Comparison of ENCODE assay signal across 25 cellular contexts in the genomic region with DNA sequence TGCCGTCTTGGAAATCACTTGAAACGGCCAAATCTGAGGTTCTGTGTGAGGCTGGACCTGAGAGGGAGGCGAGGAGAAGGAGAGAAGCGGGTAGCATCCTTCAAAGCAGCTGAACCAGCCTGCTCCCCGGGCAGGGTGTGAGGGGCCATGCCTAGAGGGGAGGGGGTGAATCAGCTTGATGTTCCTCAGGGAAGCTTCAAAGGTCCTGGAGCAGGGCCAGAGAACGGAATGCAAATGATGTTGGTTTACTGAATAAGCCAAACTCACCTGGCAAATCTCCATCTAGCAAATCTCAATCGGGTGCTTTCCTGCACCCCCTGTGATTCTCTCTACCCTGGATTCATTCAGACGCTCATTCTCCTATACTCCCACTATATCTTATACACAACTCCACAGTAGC.
A peak's percentile ranks its signal among the peaks of the same experiment; 100 is the strongest.
DNase-seq lines count a peak whose midpoint lies in the region; TF ChIP-seq lines count a peak whose summit lies in the region.
"Had no signal": no experiment of that assay in that cellular context is flagged by ENCODE, and none has a peak within 500 bp of the region (broad histone marks: within the 10 kb centered on the region; RNA-seq: fewer than 3 reads in every experiment).

No MANE protein-coding gene starts in this region.

- no peak overlapping the region for H3K9ac ChIP-seq in endodermal cell (ENCODE audit: extremely low read depth, low read length, poor library complexity, severe bottlenecking)
- no peak overlapping the region for H3K9ac ChIP-seq in muscle layer of colon (ENCODE audit: low read length)
- H3K9ac ChIP-seq: KMS-11 had no signal

- WGBS in endodermal cell (ENCODE audit: insufficient coverage in 1 of 2, insufficient read length in 1 of 2), 2 experiments: 87 to 90% methylated on average over 4 to 8 of the region's 8 CpGs
- 73% methylated on average over 8 of the region's 8 CpGs for WGBS in thymus

- no peaks in the 10 kb centered on the region for H3K36me3 Mint-ChIP-seq in endodermal cell (ENCODE audit: low read depth)

- TF ChIP-seq CTCF in endodermal cell (conservative IDR thresholded peaks at IDR 0.05): no peak

- H3K36me3 ChIP-seq in endodermal cell (ENCODE audit: control insufficient read depth, insufficient read depth, low read length) (no peaks in the 10 kb centered on the region), muscle layer of colon (ENCODE audit: insufficient read depth, low read length) (no peaks in the 10 kb centered on the region), thymus (ENCODE audit: control insufficient read depth, insufficient read depth) (no peaks in the 10 kb centered on the region)
- H3K36me3 ChIP-seq: adrenal gland, tibial nerve had no signal

- H3K27me3 ChIP-seq in endodermal cell (ENCODE audit: control insufficient read depth, insufficient read depth, low read length, poor library complexity, severe bottlenecking): no peaks in the 10 kb centered on the region
- no peaks in the 10 kb centered on the region for H3K27me3 ChIP-seq in muscle layer of colon (ENCODE audit: control insufficient read depth in 1 of 2, insufficient read depth in 2 of 2, low read length in 2 of 2)
- H3K27me3 ChIP-seq in thymus (ENCODE audit: control insufficient read depth, insufficient read depth): no peaks in the 10 kb centered on the region
- H3K27me3 ChIP-seq: adrenal gland, tibial nerve had no signal

- no peaks in the 10 kb centered on the region for H3K4me1 Mint-ChIP-seq in endodermal cell

- no peaks in the 10 kb centered on the region for H3K9me3 Mint-ChIP-seq in endodermal cell
- H3K9me3 Mint-ChIP-seq: activated CD8-positive, alpha-beta T cell treated with anti-CD3 and anti-CD28 coated beads for 36 hours; dendritic cell treated with granulocyte-macrophage colony-stimulating factor and Interleukin-4, amounts not matched to agents 40 ng/mL and 50 ng/mL, for 4 days had no signal

- peak; percentile 1 for DNase-seq in NCI-H1105 treated with DMSO at 0.1 percent for 48 hours (lab: John Stamatoyannopoulos, UW)
- DNase-seq in NCI-H1105 (lab: John Stamatoyannopoulos, UW): no peak
- DNase-seq in endodermal cell: peak; percentile 27
- DNase-seq in dedifferentiated amniotic fluid mesenchymal stem cell (ENCODE audit: extremely low spot score): no peak
- DNase-seq in AG20443 (ENCODE audit: low spot score): no peak
- DNase-seq in NCI-H1417 treated with DMSO at 0.1 percent for 48 hours (lab: John Stamatoyannopoulos, UW): no peak
- DNase-seq: 8988T; activated CD8-positive, alpha-beta T cell treated with anti-CD3 and anti-CD28 coated beads for 36 hours; activated T-cell treated with anti-CD3 and anti-CD28 coated beads for 4 hours; adrenal gland; DND-41; HFFc6; NCI-H2029; NCI-H510A; retina; RPMI8226; stimulated activated CD4-positive, alpha-beta T cell treated with anti-CD3 and anti-CD28 coated beads, Interleukin-4, amount 100 ng/mL, for 4 hours; stimulated activated naive CD8-positive, alpha-beta T cell treated with anti-CD3 and anti-CD28 coated beads, Interleukin-15, Interleukin-2, amounts not matched to agents 100 U/mL and 50 U/mL, for 24 hours; T1000 had no signal

- no peaks in the 10 kb centered on the region for H3K4me1 ChIP-seq in endodermal cell (ENCODE audit: control insufficient read depth, insufficient read depth, low read length)
- H3K4me1 ChIP-seq in muscle layer of colon (ENCODE audit: insufficient read depth, low read length): peaks cover 75% of the 10 kb centered on the region
- H3K4me1 ChIP-seq in thymus (ENCODE audit: control insufficient read depth, insufficient read depth, low read length): no peaks in the 10 kb centered on the region
- H3K4me1 ChIP-seq: adrenal gland had no signal

- H3K27me3 Mint-ChIP-seq in endodermal cell (ENCODE audit: insufficient read depth): peaks cover 14% of the 10 kb centered on the region
- H3K27me3 Mint-ChIP-seq: activated CD8-positive, alpha-beta T cell treated with anti-CD3 and anti-CD28 coated beads for 36 hours had no signal

- H3K4me3 Mint-ChIP-seq in endodermal cell: no peak overlapping the region
- H3K4me3 Mint-ChIP-seq: activated CD8-positive, alpha-beta T cell treated with anti-CD3 and anti-CD28 coated beads for 36 hours; dendritic cell treated with granulocyte-macrophage colony-stimulating factor and Interleukin-4, amounts not matched to agents 40 ng/mL and 50 ng/mL, for 4 days; HFFc6 had no signal

- no peak overlapping the region for H3K27ac ChIP-seq in endodermal cell (ENCODE audit: low read depth, low read length)
- peak overlapping the region; percentile 76 for H3K27ac ChIP-seq in muscle layer of colon (ENCODE audit: low read depth, low read length)
- peak overlapping the region; percentile 12 for H3K27ac ChIP-seq in thymus (ENCODE audit: low read depth)
- H3K27ac ChIP-seq: adrenal gland, KMS-11, tibial nerve had no signal

- H3K9me3 ChIP-seq in endodermal cell (ENCODE audit: control insufficient read depth, low read length) (no peaks in the 10 kb centered on the region), muscle layer of colon (ENCODE audit: low read length) (no peaks in the 10 kb centered on the region), thymus (ENCODE audit: control insufficient read depth) (no peaks in the 10 kb centered on the region)
- H3K9me3 ChIP-seq: adrenal gland, tibial nerve had no signal

- H3K4me3 ChIP-seq in endodermal cell (ENCODE audit: low read length): no peak overlapping the region
- no peak overlapping the region for H3K4me3 ChIP-seq in muscle layer of colon (ENCODE audit: low read depth in 1 of 2, low read length in 2 of 2)
- H3K4me3 ChIP-seq in thymus (ENCODE audit: low read length): no peak overlapping the region
- H3K4me3 ChIP-seq: adrenal gland, GM12878, tibial nerve had no signal

- no peak overlapping the region for H3K27ac Mint-ChIP-seq in endodermal cell
- H3K27ac Mint-ChIP-seq: activated CD8-positive, alpha-beta T cell treated with anti-CD3 and anti-CD28 coated beads for 36 hours; dendritic cell treated with granulocyte-macrophage colony-stimulating factor and Interleukin-4, amounts not matched to agents 40 ng/mL and 50 ng/mL, for 4 days; HFFc6 had no signal

Comparison
In these comparisons a context has a peak if more than half of its experiments do, and no peak if none do; other contexts are left out.
1. DNase-seq: peak in NCI-H1105 treated with DMSO at 0.1 percent for 48 hours (single experiment) and endodermal cell (single experiment); none in NCI-H1105 (single experiment), dedifferentiated amniotic fluid mesenchymal stem cell (single experiment), AG20443 (single experiment) and NCI-H1417 treated with DMSO at 0.1 percent for 48 hours (single experiment).